In the genomic region with DNA sequence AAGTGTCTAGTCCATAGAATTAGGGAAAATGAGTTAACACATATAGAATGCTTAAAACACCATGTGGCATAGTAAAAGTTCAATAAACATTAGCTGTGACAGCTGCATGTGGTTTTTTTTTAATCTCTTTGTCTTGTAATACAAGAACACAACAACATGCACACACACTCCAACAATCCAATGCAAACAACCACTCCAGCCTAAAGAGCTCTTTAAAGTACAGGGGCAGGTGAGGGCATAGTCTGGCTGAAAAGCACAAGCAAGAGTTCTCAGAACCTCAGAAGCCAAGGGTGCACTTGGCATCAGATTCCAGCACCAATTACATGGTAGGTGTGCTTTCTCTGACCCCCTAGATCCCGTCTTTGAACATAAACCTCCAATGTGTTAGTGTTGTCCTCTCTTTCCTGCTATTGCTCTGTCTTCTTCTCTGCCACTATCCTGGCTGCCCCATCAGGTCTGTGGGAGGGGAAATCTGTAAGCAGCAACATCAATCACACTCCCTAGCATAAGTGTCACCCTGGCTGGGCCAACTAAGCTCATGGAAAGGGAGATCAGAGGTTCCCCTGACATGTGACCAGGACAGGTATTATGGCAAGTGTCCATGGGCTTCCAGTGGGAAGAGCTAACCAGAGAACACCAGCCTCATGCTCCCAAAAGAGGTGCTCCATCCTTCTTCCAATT, we compare ENCODE assay signal across 17 cellular contexts.
A peak's percentile ranks its signal among the peaks of the same experiment; 100 is the strongest.
DNase-seq lines count a peak whose midpoint lies in the region; ATAC-seq lines count a peak whose summit lies in the region.
"Had no signal": no experiment of that assay in that cellular context is flagged by ENCODE, and none has a peak within 500 bp of the region (broad histone marks: within the 10 kb centered on the region; RNA-seq: fewer than 3 reads in every experiment).

No MANE protein-coding gene starts in this region.

- H3K4me1 ChIP-seq in BLaER1 treated with 17β-estradiol and CSF1 and Interleukin-3, amounts not matched to agents 10 nM and 100 nM, result peaks cover 11 to 41% (median 36%) of the 10 kb centered on the region in 10 experiments
- H3K4me1 ChIP-seq: neural progenitor cell, vagina had no signal

- no peak overlapping the region for H3K27ac ChIP-seq in BLaER1 treated with 17β-estradiol and CSF1 and Interleukin-3, amounts not matched to agents 10 nM and 100 nM
- H3K27ac ChIP-seq: epithelial cell of prostate, neural progenitor cell, vagina had no signal

- no peaks in the 10 kb centered on the region for H3K9me3 ChIP-seq in BLaER1 treated with 17β-estradiol and CSF1 and Interleukin-3, amounts not matched to agents 10 nM and 100 nM (replicated peaks in 1 of 11)
- H3K9me3 ChIP-seq: vagina had no signal

- H3K4me3 Mint-ChIP-seq in activated naive CD4-positive, alpha-beta T cell treated with anti-CD3 and anti-CD28 coated beads for 36 hours, result no peak overlapping the region
- no peak overlapping the region for H3K4me3 Mint-ChIP-seq in activated T-cell treated with anti-CD3 and anti-CD28 coated beads, Interleukin-2, amount 50 U/mL, for 4 hours
- H3K4me3 Mint-ChIP-seq: activated CD4-positive, alpha-beta T cell treated with anti-CD3 and anti-CD28 coated beads for 36 hours; CD8-positive, alpha-beta memory T cell; memory B cell; neural progenitor cell; stimulated activated naive CD8-positive, alpha-beta T cell treated with anti-CD3 and anti-CD28 coated beads, Interleukin-15, amount 100 ng/mL, for 72 hours had no signal

- no peaks in the 10 kb centered on the region for H3K4me1 Mint-ChIP-seq in activated naive CD4-positive, alpha-beta T cell treated with anti-CD3 and anti-CD28 coated beads for 36 hours (ENCODE audit: low read depth)
- no peaks in the 10 kb centered on the region for H3K4me1 Mint-ChIP-seq in activated T-cell treated with anti-CD3 and anti-CD28 coated beads, Interleukin-2, amount 50 U/mL, for 4 hours (ENCODE audit: low read depth)
- H3K4me1 Mint-ChIP-seq: activated CD4-positive, alpha-beta T cell treated with anti-CD3 and anti-CD28 coated beads for 36 hours; CD8-positive, alpha-beta memory T cell; memory B cell; stimulated activated naive CD8-positive, alpha-beta T cell treated with anti-CD3 and anti-CD28 coated beads, Interleukin-15, amount 100 ng/mL, for 72 hours had no signal

- peak; percentile 88 for DNase-seq in NCI-H1092 treated with DMSO at 0.1 percent for 48 hours (lab: John Stamatoyannopoulos, UW)
- peak; percentile 83 for DNase-seq in NCI-H345 (lab: John Stamatoyannopoulos, UW)
- peak; percentile 43 for DNase-seq in left kidney (ENCODE audit: low read depth, low spot score)
- DNase-seq in activated naive CD4-positive, alpha-beta T cell treated with anti-CD3 and anti-CD28 coated beads for 36 hours, result no peak
- no peak for DNase-seq in activated CD4-positive, alpha-beta T cell treated with anti-CD3 and anti-CD28 coated beads for 4 hours
- no peak for DNase-seq in activated T-cell treated with anti-CD3 and anti-CD28 coated beads, Interleukin-2, amount 50 U/mL, for 4 hours
- DNase-seq: activated CD4-positive, alpha-beta T cell treated with anti-CD3 and anti-CD28 coated beads for 36 hours; activated naive CD4-positive, alpha-beta T cell treated with Interleukin-2 at 50 U/mL for 16 hours; CD8-positive, alpha-beta memory T cell; cortex of kidney; stimulated activated naive CD8-positive, alpha-beta T cell treated with anti-CD3 and anti-CD28 coated beads, Interleukin-15, amount 100 ng/mL, for 72 hours had no signal

- no peak overlapping the region for H3K4me3 ChIP-seq in BLaER1 treated with 17β-estradiol and CSF1 and Interleukin-3, amounts not matched to agents 10 nM and 100 nM
- H3K4me3 ChIP-seq: neural progenitor cell, vagina had no signal

- no peak for ATAC-seq in GM18907 (IDR thresholded peaks at IDR 0.05; ENCODE audit: unreplicated experiment)
- ATAC-seq in activated T-cell treated with anti-CD3 and anti-CD28 coated beads, Interleukin-2, amount 50 U/mL, for 4 hours, result no peak
- ATAC-seq: activated CD4-positive, alpha-beta T cell treated with anti-CD3 and anti-CD28 coated beads for 36 hours; stimulated activated naive CD8-positive, alpha-beta T cell treated with anti-CD3 and anti-CD28 coated beads, Interleukin-15, amount 100 ng/mL, for 72 hours had no signal

- H3K27ac Mint-ChIP-seq in activated naive CD4-positive, alpha-beta T cell treated with anti-CD3 and anti-CD28 coated beads for 36 hours, result no peak overlapping the region
- H3K27ac Mint-ChIP-seq: activated CD4-positive, alpha-beta T cell treated with anti-CD3 and anti-CD28 coated beads for 36 hours; memory B cell had no signal

- no peaks in the 10 kb centered on the region for H3K27me3 ChIP-seq in BLaER1 treated with 17β-estradiol and CSF1 and Interleukin-3, amounts not matched to agents 10 nM and 100 nM
- H3K27me3 ChIP-seq: neural progenitor cell, vagina had no signal

- H3K9ac ChIP-seq in BLaER1 treated with 17β-estradiol and CSF1 and Interleukin-3, amounts not matched to agents 10 nM and 100 nM, result no peak overlapping the region
- H3K9ac ChIP-seq: neural progenitor cell had no signal

- H3K36me3 Mint-ChIP-seq in activated naive CD4-positive, alpha-beta T cell treated with anti-CD3 and anti-CD28 coated beads for 36 hours (ENCODE audit: low read depth), result no peaks in the 10 kb centered on the region
- H3K36me3 Mint-ChIP-seq in activated T-cell treated with anti-CD3 and anti-CD28 coated beads, Interleukin-2, amount 50 U/mL, for 4 hours (ENCODE audit: insufficient read depth), result no peaks in the 10 kb centered on the region
- H3K36me3 Mint-ChIP-seq: CD8-positive, alpha-beta memory T cell; memory B cell; neural progenitor cell had no signal

- H3K27me3 Mint-ChIP-seq in activated naive CD4-positive, alpha-beta T cell treated with anti-CD3 and anti-CD28 coated beads for 36 hours (ENCODE audit: low read depth), result peaks cover 35% of the 10 kb centered on the region
- peaks cover 36% of the 10 kb centered on the region for H3K27me3 Mint-ChIP-seq in activated T-cell treated with anti-CD3 and anti-CD28 coated beads, Interleukin-2, amount 50 U/mL, for 4 hours (ENCODE audit: low read depth)

- peak overlapping the region; percentile 24 to 76 (median 53); a peak in 20 of 22 replicates for H3K4me2 ChIP-seq in BLaER1 treated with 17β-estradiol and CSF1 and Interleukin-3, amounts not matched to agents 10 nM and 100 nM
- H3K4me2 ChIP-seq: neural progenitor cell had no signal

- no peaks in the 10 kb centered on the region for H3K36me3 ChIP-seq in BLaER1 treated with 17β-estradiol and CSF1 and Interleukin-3, amounts not matched to agents 10 nM and 100 nM
- H3K36me3 ChIP-seq: neural progenitor cell, vagina had no signal

- intact Hi-C loops in activated naive CD4-positive, alpha-beta T cell treated with anti-CD3 and anti-CD28 coated beads for 36 hours (cut with micrococcal nuclease), result no loop called here

- H4K20me1 ChIP-seq in BLaER1 treated with 17β-estradiol and CSF1 and Interleukin-3, amounts not matched to agents 10 nM and 100 nM, result no peaks in the 10 kb centered on the region

- CTCF ChIA-PET in activated naive CD4-positive, alpha-beta T cell treated with anti-CD3 and anti-CD28 coated beads for 36 hours (lab: Charles Lee), result interaction anchor here (0.6 kb wide), 1 partner anchor 72 kb away, joined by 3 read pairs; no protein-coding TSS in a partner anchor

- no peaks in the 10 kb centered on the region for H3K9me3 Mint-ChIP-seq in activated naive CD4-positive, alpha-beta T cell treated with anti-CD3 and anti-CD28 coated beads for 36 hours
- no peaks in the 10 kb centered on the region for H3K9me3 Mint-ChIP-seq in activated T-cell treated with anti-CD3 and anti-CD28 coated beads, Interleukin-2, amount 50 U/mL, for 4 hours
- H3K9me3 Mint-ChIP-seq: memory B cell; neural progenitor cell; stimulated activated naive CD8-positive, alpha-beta T cell treated with anti-CD3 and anti-CD28 coated beads, Interleukin-15, amount 100 ng/mL, for 72 hours had no signal

Comparison
In these comparisons a context has a peak if more than half of its experiments do, and no peak if none do; other contexts are left out.
1. DNase-seq: peak in NCI-H1092 treated with DMSO at 0.1 percent for 48 hours (single experiment), NCI-H345 (single experiment) and left kidney (single experiment); none in activated naive CD4-positive, alpha-beta T cell treated with anti-CD3 and anti-CD28 coated beads for 36 hours (single experiment), activated CD4-positive, alpha-beta T cell treated with anti-CD3 and anti-CD28 coated beads for 4 hours (0 of 2) and activated T-cell treated with anti-CD3 and anti-CD28 coated beads, Interleukin-2, amount 50 U/mL, for 4 hours (single experiment).